8 cellular contexts compared by ENCODE assay signal in the genomic region with DNA sequence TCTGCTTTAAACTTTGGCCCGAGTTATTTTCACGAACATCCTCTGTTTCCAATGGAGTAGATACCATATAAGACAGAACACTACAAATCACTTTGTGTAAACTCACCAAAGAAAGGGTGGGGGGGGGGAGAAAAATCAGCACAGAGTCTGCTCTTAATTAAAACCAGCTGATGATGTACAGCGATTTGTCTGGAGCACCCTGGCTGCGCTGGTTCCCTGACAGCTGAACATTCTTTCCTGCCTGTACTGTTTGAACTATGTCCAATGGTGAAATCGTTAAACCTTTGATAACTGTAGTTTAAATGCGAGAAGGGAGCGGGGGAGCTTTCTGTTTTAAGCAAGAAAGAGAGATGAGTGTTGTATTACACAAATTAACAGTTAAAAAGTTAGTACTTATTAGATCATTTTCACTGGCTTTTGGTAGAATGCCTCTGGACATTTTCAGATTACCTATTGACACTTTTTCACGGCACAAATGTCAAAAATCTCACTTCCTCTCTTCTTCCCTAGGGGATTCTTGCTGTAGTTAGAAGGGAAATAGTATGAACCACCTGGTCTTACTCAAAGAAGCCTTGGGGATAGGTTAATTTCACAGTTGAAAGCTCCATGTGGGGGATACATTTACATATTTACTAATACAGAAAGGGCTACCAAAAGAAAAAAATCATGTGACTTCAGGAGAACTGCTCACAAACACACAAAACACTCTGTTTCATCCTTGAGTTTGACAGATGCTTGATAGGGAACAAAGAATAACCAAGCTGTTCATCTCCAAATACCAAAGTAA.
DNase-seq lines count a peak whose midpoint lies in the region; ATAC-seq and TF ChIP-seq lines count a peak whose summit lies in the region.

No MANE protein-coding gene starts in this region.

- peaks cover 4 to 9% of the 10 kb centered on the region in 2 donors for H3K36me3 Mint-ChIP-seq in activated T-cell treated with anti-CD3 and anti-CD28 coated beads, Interleukin-2, amount 50 U/mL, for 72 hours (ENCODE audit: insufficient read depth in 2 of 2)

- no peak overlapping the region for H3K27ac ChIP-seq in esophagus squamous epithelium

- H3K4me1 ChIP-seq in esophagus squamous epithelium = peaks cover 0 to 22% (median 6%) of the 10 kb centered on the region in 3 donors

- intact Hi-C loops in esophagus squamous epithelium (cut with DNase I) = no loop called here

- H3K27ac Mint-ChIP-seq in activated T-cell treated with anti-CD3 and anti-CD28 coated beads, Interleukin-2, amount 50 U/mL, for 72 hours = no peak overlapping the region

- H3K4me3 Mint-ChIP-seq in activated T-cell treated with anti-CD3 and anti-CD28 coated beads, Interleukin-2, amount 50 U/mL, for 72 hours = no peak overlapping the region

- peak overlapping the region in 1 of 4 donors; percentile 16 for H3K4me3 ChIP-seq in esophagus squamous epithelium

- H3K4me1 Mint-ChIP-seq in activated T-cell treated with anti-CD3 and anti-CD28 coated beads, Interleukin-2, amount 50 U/mL, for 72 hours (ENCODE audit: low read depth) = peaks cover 22% of the 10 kb centered on the region

- no peak for TF ChIP-seq CTCF in esophagus squamous epithelium (IDR thresholded peaks at IDR 0.05)

- TF ChIP-seq POLR2A in esophagus squamous epithelium (IDR thresholded peaks at IDR 0.05) = no peak

- no peaks in the 10 kb centered on the region for H3K27me3 ChIP-seq in esophagus squamous epithelium

- no peaks in the 10 kb centered on the region for H3K9me3 ChIP-seq in esophagus squamous epithelium

- H3K9me3 Mint-ChIP-seq in activated T-cell treated with anti-CD3 and anti-CD28 coated beads, Interleukin-2, amount 50 U/mL, for 72 hours = peaks cover 5 to 7% of the 10 kb centered on the region in 2 donors

- DNase-seq in GM03348 (ENCODE audit: low spot score) = peak; percentile 84
- peak; percentile 62 for DNase-seq in islet precursor cell
- no peak for DNase-seq in activated T-cell treated with anti-CD3 and anti-CD28 coated beads, Interleukin-2, amount 50 U/mL, for 72 hours
- DNase-seq in amygdala (lab: John Stamatoyannopoulos, UW) = no peak
- DNase-seq in esophagus squamous epithelium (lab: John Stamatoyannopoulos, UW) = no peak
- no peak for DNase-seq in NCI-H524 (lab: John Stamatoyannopoulos, UW)

- 41 to 48% methylated on average over 8 of the region's 8 CpGs for WGBS in esophagus squamous epithelium, 2 donors

- H3K27me3 Mint-ChIP-seq in activated T-cell treated with anti-CD3 and anti-CD28 coated beads, Interleukin-2, amount 50 U/mL, for 72 hours (ENCODE audit: low read depth) = no peaks in the 10 kb centered on the region

- ATAC-seq in GM21390 (IDR thresholded peaks at IDR 0.05; ENCODE audit: unreplicated experiment) (peak; percentile 89), HG03558 (IDR thresholded peaks at IDR 0.05; ENCODE audit: extremely low read depth, unreplicated experiment) (peak; percentile 74)
- no peak for ATAC-seq in activated T-cell treated with anti-CD3 and anti-CD28 coated beads, Interleukin-2, amount 50 U/mL, for 72 hours (replicated peaks in 1 of 2)

- H3K36me3 ChIP-seq in esophagus squamous epithelium = no peaks in the 10 kb centered on the region

Comparison
In these comparisons a context has a peak if more than half of its experiments do, and no peak if none do; other contexts are left out.
1. DNase-seq: peak in GM03348 (single experiment) and islet precursor cell (single experiment); none in activated T-cell treated with anti-CD3 and anti-CD28 coated beads, Interleukin-2, amount 50 U/mL, for 72 hours (0 of 2), amygdala (0 of 56), esophagus squamous epithelium (single experiment) and NCI-H524 (0 of 2).
2. ATAC-seq: peak in GM21390 (single experiment) and HG03558 (single experiment); none in activated T-cell treated with anti-CD3 and anti-CD28 coated beads, Interleukin-2, amount 50 U/mL, for 72 hours (0 of 2).